1 cellular context compared by ENCODE assay signal in genomic region chr10:21953585-21954057, GRCh38.
TF ChIP-seq lines count a peak whose summit lies in the region.

No MANE protein-coding gene starts in this region.

TF ChIP-seq in GM23338, 12 proteins besides CTCF, POLR2A, EP300 and RAD21 (continued from another document):
- TF ChIP-seq ZNF462 (CRISPR knock-in tag; IDR thresholded peaks at IDR 0.05) (no peak), EZH2phosphoT487 (IDR thresholded peaks at IDR 0.05; ENCODE audit: unreplicated experiment) (no peak), NANOG (IDR thresholded peaks at IDR 0.05; ENCODE audit: borderline replicate concordance) (no peak), CREB1 (CRISPR knock-in tag; IDR thresholded peaks at IDR 0.05; ENCODE audit: low read depth) (no peak)
